ENCODE assay signal across 11 cellular contexts in the genomic region with DNA sequence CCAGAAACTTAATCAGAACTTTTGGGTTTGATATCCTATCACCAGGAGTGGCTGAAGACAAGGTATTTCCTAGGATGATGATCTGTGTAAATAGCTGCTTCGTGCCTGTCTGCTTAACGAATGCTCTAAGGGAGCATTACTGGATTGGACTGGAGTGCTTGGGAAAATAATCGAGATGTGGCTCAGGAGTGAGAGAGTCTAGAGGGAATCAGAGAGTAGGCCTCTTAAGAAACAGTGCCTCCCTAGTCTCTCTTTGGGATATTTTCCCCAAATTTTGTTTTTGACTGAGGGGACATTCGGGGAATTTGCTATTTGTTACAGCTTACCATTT. TPM values are rescaled to one million over a fixed set of nuclear protein-coding genes. Genes with fewer than 3 reads are reported as not detected.
DNase-seq lines count a peak whose midpoint lies in the region; ATAC-seq and TF ChIP-seq lines count a peak whose summit lies in the region.
"Had no signal": no experiment of that assay in that cellular context is flagged by ENCODE, and none has a peak within 500 bp of the region (broad histone marks: within the 10 kb centered on the region; RNA-seq: fewer than 3 reads in every experiment).

No MANE protein-coding gene starts in this region.

- no peaks in the 10 kb centered on the region for H3K9me3 ChIP-seq in naive thymus-derived CD4-positive, alpha-beta T cell (ENCODE audit: control insufficient read depth in 2 of 3, low read length in 3 of 3)
- no peaks in the 10 kb centered on the region for H3K9me3 ChIP-seq in vagina
- H3K9me3 ChIP-seq in OCI-LY7 (ENCODE audit: low read length) = no peaks in the 10 kb centered on the region

- no peak for TF ChIP-seq CTCF in vagina (IDR thresholded peaks at IDR 0.05)
- TF ChIP-seq CTCF in OCI-LY7 (conservative IDR thresholded peaks at IDR 0.05; ENCODE audit: low read length) = no peak

- H3K4me1 Mint-ChIP-seq in activated naive CD4-positive, alpha-beta T cell treated with anti-CD3 and anti-CD28 coated beads, Interleukin-2, amount 50 U/mL, for 24 hours = peaks cover 47% of the 10 kb centered on the region
- peaks cover 67% of the 10 kb centered on the region for H3K4me1 Mint-ChIP-seq in dendritic cell treated with granulocyte-macrophage colony-stimulating factor and Interleukin-4, amounts not matched to agents 40 ng/mL and 50 ng/mL, for 4 days (ENCODE audit: low read depth)
- H3K4me1 Mint-ChIP-seq in naive thymus-derived CD4-positive, alpha-beta T cell = peaks cover 39 to 62% (median 43%) of the 10 kb centered on the region in 7 donors

- no peaks in the 10 kb centered on the region for H3K79me2 ChIP-seq in OCI-LY7 (ENCODE audit: insufficient read depth, low read depth, low read length)

- no peak for DNase-seq in activated naive CD4-positive, alpha-beta T cell treated with anti-CD3 and anti-CD28 coated beads, Interleukin-2, amount 50 U/mL, for 16 hours
- no peak for DNase-seq in naive thymus-derived CD4-positive, alpha-beta T cell
- DNase-seq in vagina (ENCODE audit: extremely low spot score in 2 of 2) (no peak), OCI-LY7 (ENCODE audit: low spot score) (no peak)
- DNase-seq: DMS 273 treated with DMSO at 0.1 percent for 48 hours, GOT3, NCI-H2227 treated with DMSO at 0.1 percent for 48 hours had no signal

- CTCF ChIA-PET in naive thymus-derived CD4-positive, alpha-beta T cell (lab: Charles Lee) = interaction anchor here (0.8 to 6.0 kb wide), 13 partner anchors 30 to 505 kb away, joined by 3 to 111 read pairs (median 5); no protein-coding TSS in a partner anchor
- CTCF ChIA-PET in OCI-LY7 (lab: Charles Lee; ENCODE audit: unreplicated experiment) = interaction anchor here (0.6 to 0.9 kb wide), 2 partner anchors 217 to 224 kb away, joined by 3 to 4 read pairs; no protein-coding TSS in a partner anchor

- H3K4me2 ChIP-seq in OCI-LY7 (ENCODE audit: low read length) = no peak overlapping the region

- H3K36me3 Mint-ChIP-seq in activated naive CD4-positive, alpha-beta T cell treated with anti-CD3 and anti-CD28 coated beads, Interleukin-2, amount 50 U/mL, for 24 hours = peaks cover 18% of the 10 kb centered on the region
- peaks cover 15% of the 10 kb centered on the region for H3K36me3 Mint-ChIP-seq in dendritic cell treated with granulocyte-macrophage colony-stimulating factor and Interleukin-4, amounts not matched to agents 40 ng/mL and 50 ng/mL, for 4 days (ENCODE audit: low read depth)
- H3K36me3 Mint-ChIP-seq in naive thymus-derived CD4-positive, alpha-beta T cell = peaks cover 0 to 45% (median 10%) of the 10 kb centered on the region in 5 donors

- H3K4me3 ChIP-seq in naive thymus-derived CD4-positive, alpha-beta T cell (ENCODE audit: low read length) = peak overlapping the region; percentile 95
- H3K4me3 ChIP-seq in vagina = peak overlapping the region; percentile 68 to 73
- H3K4me3 ChIP-seq in OCI-LY7 (ENCODE audit: low read depth, low read length, poor library complexity, severe bottlenecking) = no peak overlapping the region

- POLR2A ChIA-PET in naive thymus-derived CD4-positive, alpha-beta T cell (lab: Charles Lee) = interaction anchor here (0.7 to 6.2 kb wide), 18 partner anchors 8 to 323 kb away, joined by 3 to 40 read pairs (median 4); no protein-coding TSS in a partner anchor
- POLR2A ChIA-PET in OCI-LY7 (lab: Charles Lee) = interaction anchor here (0.6 kb wide), 1 partner anchor 97 kb away, joined by 5 read pairs; no protein-coding TSS in a partner anchor

- H3K9me3 Mint-ChIP-seq in activated naive CD4-positive, alpha-beta T cell treated with anti-CD3 and anti-CD28 coated beads, Interleukin-2, amount 50 U/mL, for 24 hours = no peaks in the 10 kb centered on the region
- H3K9me3 Mint-ChIP-seq in dendritic cell treated with granulocyte-macrophage colony-stimulating factor and Interleukin-4, amounts not matched to agents 40 ng/mL and 50 ng/mL, for 4 days = no peaks in the 10 kb centered on the region
- peaks cover 0 to 3% (median 0%) of the 10 kb centered on the region in 11 donors for H3K9me3 Mint-ChIP-seq in naive thymus-derived CD4-positive, alpha-beta T cell

- H3K9me2 ChIP-seq in OCI-LY7 (ENCODE audit: insufficient read depth, low read length) = no peaks in the 10 kb centered on the region

- peak overlapping the region; percentile 87 for H3K27ac ChIP-seq in naive thymus-derived CD4-positive, alpha-beta T cell (ENCODE audit: low read depth, low read length)
- H3K27ac ChIP-seq in vagina (peak overlapping the region; percentile 84), OCI-LY7 (ENCODE audit: low read depth, low read length, poor library complexity, severe bottlenecking) (no peak overlapping the region)

- peaks cover 34 to 45% of the 10 kb centered on the region in 2 donors for H3K4me1 ChIP-seq in naive thymus-derived CD4-positive, alpha-beta T cell (ENCODE audit: control insufficient read depth in 2 of 2, insufficient read depth in 2 of 2, low read length in 2 of 2)
- H3K4me1 ChIP-seq in vagina (peaks cover 63% of the 10 kb centered on the region), OCI-LY7 (ENCODE audit: insufficient read depth, low read length, poor library complexity, severe bottlenecking) (peaks cover 39% of the 10 kb centered on the region)

- no TSS peak for BruUV-seq in OCI-LY7 (replicated peaks; lab: Mats Ljungman, UMichigan)

- no peak for TF ChIP-seq POLR2A in vagina (IDR thresholded peaks at IDR 0.05)

- H3K27me3 Mint-ChIP-seq in activated naive CD4-positive, alpha-beta T cell treated with anti-CD3 and anti-CD28 coated beads, Interleukin-2, amount 50 U/mL, for 24 hours = no peaks in the 10 kb centered on the region
- H3K27me3 Mint-ChIP-seq in dendritic cell treated with granulocyte-macrophage colony-stimulating factor and Interleukin-4, amounts not matched to agents 40 ng/mL and 50 ng/mL, for 4 days = peaks cover 8% of the 10 kb centered on the region
- H3K27me3 Mint-ChIP-seq in naive thymus-derived CD4-positive, alpha-beta T cell = no peaks in the 10 kb centered on the region

- H2AFZ ChIP-seq in OCI-LY7 (ENCODE audit: low read length) = no peak overlapping the region

- no peaks in the 10 kb centered on the region for H3K27me3 ChIP-seq in naive thymus-derived CD4-positive, alpha-beta T cell (ENCODE audit: control insufficient read depth in 2 of 2, insufficient read depth in 2 of 2, low read length in 2 of 2)
- H3K27me3 ChIP-seq in vagina = no peaks in the 10 kb centered on the region

- H3K27ac Mint-ChIP-seq in activated naive CD4-positive, alpha-beta T cell treated with anti-CD3 and anti-CD28 coated beads, Interleukin-2, amount 50 U/mL, for 24 hours = peak overlapping the region; percentile 96
- peak overlapping the region; percentile 96 for H3K27ac Mint-ChIP-seq in dendritic cell treated with granulocyte-macrophage colony-stimulating factor and Interleukin-4, amounts not matched to agents 40 ng/mL and 50 ng/mL, for 4 days
- H3K27ac Mint-ChIP-seq in naive thymus-derived CD4-positive, alpha-beta T cell = peak overlapping the region; percentile 93 to 98 (median 96)

- H3K36me3 ChIP-seq in naive thymus-derived CD4-positive, alpha-beta T cell (ENCODE audit: control insufficient read depth in 2 of 3, insufficient read depth in 3 of 3, low read length in 3 of 3) = peaks cover 0 to 13% (median 0%) of the 10 kb centered on the region in 3 experiments
- no peaks in the 10 kb centered on the region for H3K36me3 ChIP-seq in vagina
- H3K36me3 ChIP-seq in OCI-LY7 (ENCODE audit: insufficient read depth, low read length) = no peaks in the 10 kb centered on the region

- ATAC-seq in naive thymus-derived CD4-positive, alpha-beta T cell = no peak
- ATAC-seq in HG02970 (IDR thresholded peaks at IDR 0.05; ENCODE audit: low FRiP score, unreplicated experiment) = no peak
- no peak for ATAC-seq in GM21825 (IDR thresholded peaks at IDR 0.05; ENCODE audit: unreplicated experiment)

- no peaks in the 10 kb centered on the region for H4K20me1 ChIP-seq in OCI-LY7 (ENCODE audit: insufficient read depth, low read length)

- intact Hi-C loops in dendritic cell treated with granulocyte-macrophage colony-stimulating factor and Interleukin-4, amounts not matched to agents 40 ng/mL and 50 ng/mL, for 4 days (cut with micrococcal nuclease) = loop anchor here (5.0 kb wide), 1 partner anchor 98 kb away; no protein-coding TSS in a partner anchor
- intact Hi-C loops in naive thymus-derived CD4-positive, alpha-beta T cell (cut with micrococcal nuclease) = loop anchor here (2.0 to 5.0 kb wide), 3 partner anchors 418 to 1190 kb away; partner anchors contain the start of gene MTMR2 (in 1 of the 2)
- intact Hi-C loops in vagina (cut with DNase I) (loop anchor here (5.0 to 10.0 kb wide), 2 partner anchors 283 to 486 kb away; no protein-coding TSS in a partner anchor), OCI-LY7 (cut with micrococcal nuclease; ENCODE audit: unreplicated experiment) (no loop called here)

- H3K4me3 Mint-ChIP-seq in activated naive CD4-positive, alpha-beta T cell treated with anti-CD3 and anti-CD28 coated beads, Interleukin-2, amount 50 U/mL, for 24 hours = peak overlapping the region; percentile 99
- H3K4me3 Mint-ChIP-seq in dendritic cell treated with granulocyte-macrophage colony-stimulating factor and Interleukin-4, amounts not matched to agents 40 ng/mL and 50 ng/mL, for 4 days = no peak overlapping the region
- peak overlapping the region; percentile 95 to 99 (median 98) for H3K4me3 Mint-ChIP-seq in naive thymus-derived CD4-positive, alpha-beta T cell

RNA-seq across cellular contexts. Expression of gene MAML2, which starts 2.5 kb away (rescaled TPM):
- total RNA-seq in naive thymus-derived CD4-positive, alpha-beta T cell = 10 to 100 TPM; 15.6 to 81.3 (median 68.2) TPM
- 10 to 100 TPM; 12.6 to 38.6 TPM for polyA plus RNA-seq in naive thymus-derived CD4-positive, alpha-beta T cell
- total RNA-seq in vagina (36.3 TPM), OCI-LY7 (2022) (0.15 and 0.26 TPM in 2 replicates)
- 0.54 and 1.0 TPM in 2 replicates for total RNA-seq in OCI-LY7 (2014; rRNA removed; shearing (Covaris generic))

RNA-seq across cellular contexts. Expression of gene CCDC82, which starts 49.2 kb away (rescaled TPM):
- total RNA-seq in naive thymus-derived CD4-positive, alpha-beta T cell = 10 to 100 TPM; 21.9 to 46.2 (median 32.0) TPM
- polyA plus RNA-seq in naive thymus-derived CD4-positive, alpha-beta T cell = 10 to 100 TPM; 23.2 to 33.8 TPM
- total RNA-seq in vagina = 29.5 TPM
- total RNA-seq in OCI-LY7 (2014; rRNA removed; shearing (Covaris generic)) = 22.2 and 23.0 TPM in 2 replicates
- total RNA-seq in OCI-LY7 (2022) = 43.6 and 47.5 TPM in 2 replicates

RNA-seq across cellular contexts. Expression of gene JRKL, which starts 49.3 kb away (rescaled TPM):
- total RNA-seq in naive thymus-derived CD4-positive, alpha-beta T cell = 10 to 100 TPM in 3 of 5 experiments, 1 to 10 TPM in 2; 5.4 to 17.3 (median 10.1) TPM
- polyA plus RNA-seq in naive thymus-derived CD4-positive, alpha-beta T cell = 1 to 10 TPM; 5.4 to 5.5 TPM
- 5.4 TPM for total RNA-seq in vagina
- total RNA-seq in OCI-LY7 (2014; rRNA removed; shearing (Covaris generic)) = 4.9 and 6.0 TPM in 2 replicates
- total RNA-seq in OCI-LY7 (2022) = 10.0 and 12.3 TPM in 2 replicates

Comparison
In these comparisons a context has a peak if more than half of its experiments do, and no peak if none do; other contexts are left out.
1. RNA of gene MAML2, which starts 2.5 kb away (total RNA-seq): 15.6 to 81.3 TPM in naive thymus-derived CD4-positive, alpha-beta T cell and 36.3 TPM in vagina (single experiment); 0.15 to 1.0 TPM in OCI-LY7; every median in the first group is over 4 times any median in the second.
2. Peak in every context shown above with its lines, with median percentiles within 50 percentile points of each other: H3K27ac Mint-ChIP-seq.